ENCODE assay signal across 15 cellular contexts in genomic region chr5:159503236-159503635, GRCh38.
DNase-seq lines count a peak whose midpoint lies in the region; ATAC-seq lines count a peak whose summit lies in the region.
"Had no signal": no experiment of that assay in that cellular context is flagged by ENCODE, and none has a peak within 500 bp of the region (broad histone marks: within the 10 kb centered on the region; RNA-seq: fewer than 3 reads in every experiment).

No MANE protein-coding gene starts in this region.

- H2AK5ac ChIP-seq in mesendoderm (ENCODE audit: low read length): no peak overlapping the region

- H3K79me2 ChIP-seq in mesendoderm (ENCODE audit: control insufficient read depth, insufficient read depth, low read length): no peaks in the 10 kb centered on the region

- no peak for ATAC-seq in stimulated activated effector memory CD8-positive, alpha-beta T cell treated with anti-CD3 and anti-CD28 coated beads, Interleukin-12 subunit alpha, Interleukin-12 subunit beta, amount 100 ng/mL, for 72 hours
- ATAC-seq: GM23338 had no signal

- DNase-seq in amniotic epithelial cell (ENCODE audit: low read depth) (peak; percentile 6), islet precursor cell (peak; percentile 67), mesendoderm (peak; percentile 63), NCI-H446 treated with DMSO at 0.1 percent for 48 hours (lab: John Stamatoyannopoulos, UW) (no peak), NCI-H2107 (lab: John Stamatoyannopoulos, UW) (no peak), NCI-H526 (lab: John Stamatoyannopoulos, UW) (no peak)
- no peak for DNase-seq in stimulated activated effector memory CD8-positive, alpha-beta T cell treated with anti-CD3 and anti-CD28 coated beads, Interleukin-12 subunit alpha, Interleukin-12 subunit beta, amount 100 ng/mL, for 72 hours (ENCODE audit: low spot score in 2 of 2)
- DNase-seq: ACHN; AML-193; Caco-2; CD4-positive, alpha-beta T cell; HCEC 1CT had no signal

- H3K9me3 Mint-ChIP-seq in stimulated activated effector memory CD8-positive, alpha-beta T cell treated with anti-CD3 and anti-CD28 coated beads, Interleukin-12 subunit alpha, Interleukin-12 subunit beta, amount 100 ng/mL, for 72 hours: no peaks in the 10 kb centered on the region

- no peaks in the 10 kb centered on the region for H3K36me3 ChIP-seq in mesendoderm (ENCODE audit: control insufficient read depth, insufficient read depth, low read length)

- H2BK5ac ChIP-seq in mesendoderm (ENCODE audit: low read length): no peak overlapping the region

- H3K4me1 ChIP-seq in mesendoderm (ENCODE audit: control insufficient read depth, low read depth, low read length): no peaks in the 10 kb centered on the region
- H3K4me1 ChIP-seq: Caco-2 had no signal

- H3K27ac Mint-ChIP-seq in stimulated activated effector memory CD8-positive, alpha-beta T cell treated with anti-CD3 and anti-CD28 coated beads, Interleukin-12 subunit alpha, Interleukin-12 subunit beta, amount 100 ng/mL, for 72 hours: no peak overlapping the region
- H3K27ac Mint-ChIP-seq: CD4-positive, alpha-beta T cell; GM23338 had no signal

- no peak overlapping the region for H3K23ac ChIP-seq in mesendoderm (ENCODE audit: low read length)

- H3K79me1 ChIP-seq in mesendoderm (ENCODE audit: low read length): no peaks in the 10 kb centered on the region

- H3K27me3 ChIP-seq in mesendoderm (ENCODE audit: insufficient read depth, low read length, poor library complexity): no peaks in the 10 kb centered on the region

- H4K8ac ChIP-seq in mesendoderm (ENCODE audit: low read depth, low read length): no peak overlapping the region

- H3K4me3 ChIP-seq in mesendoderm (ENCODE audit: low read length): no peak overlapping the region
- H3K4me3 ChIP-seq: GM23338 had no signal

- no peak overlapping the region for H3K27ac ChIP-seq in mesendoderm (ENCODE audit: low read depth, low read length)
- H3K27ac ChIP-seq: C4-2B, HL-60 had no signal

- WGBS in mesendoderm (ENCODE audit: extremely low coverage, insufficient coverage, low lambda C conversion rate): no CpG with 5 or more reads among the region's 4 CpGs

- no peak overlapping the region for H3K4ac ChIP-seq in mesendoderm (ENCODE audit: low read depth, low read length)

- H2BK15ac ChIP-seq in mesendoderm (replicated peaks; ENCODE audit: low read depth): no peak overlapping the region

- H3K4me3 Mint-ChIP-seq in stimulated activated effector memory CD8-positive, alpha-beta T cell treated with anti-CD3 and anti-CD28 coated beads, Interleukin-12 subunit alpha, Interleukin-12 subunit beta, amount 100 ng/mL, for 72 hours: no peak overlapping the region
- H3K4me3 Mint-ChIP-seq: CD4-positive, alpha-beta T cell; GM23338 had no signal

- no peaks in the 10 kb centered on the region for H3K4me1 Mint-ChIP-seq in stimulated activated effector memory CD8-positive, alpha-beta T cell treated with anti-CD3 and anti-CD28 coated beads, Interleukin-12 subunit alpha, Interleukin-12 subunit beta, amount 100 ng/mL, for 72 hours
- H3K4me1 Mint-ChIP-seq: GM23338 had no signal

- no peak overlapping the region for H2BK120ac ChIP-seq in mesendoderm (ENCODE audit: low read depth, low read length)

- no peaks in the 10 kb centered on the region for H3K36me3 Mint-ChIP-seq in stimulated activated effector memory CD8-positive, alpha-beta T cell treated with anti-CD3 and anti-CD28 coated beads, Interleukin-12 subunit alpha, Interleukin-12 subunit beta, amount 100 ng/mL, for 72 hours

- H3K4me2 ChIP-seq in mesendoderm (ENCODE audit: low read length): no peak overlapping the region
- H3K4me2 ChIP-seq: GM23338 had no signal

- H3K18ac ChIP-seq in mesendoderm (ENCODE audit: low read length): no peak overlapping the region

- no peak overlapping the region for H3K56ac ChIP-seq in mesendoderm (ENCODE audit: low read length)

- no peak overlapping the region for H3K9ac ChIP-seq in mesendoderm (ENCODE audit: low read length)

- no peak overlapping the region for H4K5ac ChIP-seq in mesendoderm (ENCODE audit: low read length)

Comparison
In these comparisons a context has a peak if more than half of its experiments do, and no peak if none do; other contexts are left out.
1. DNase-seq: peak in amniotic epithelial cell (single experiment), islet precursor cell (single experiment) and mesendoderm (single experiment); none in stimulated activated effector memory CD8-positive, alpha-beta T cell treated with anti-CD3 and anti-CD28 coated beads, Interleukin-12 subunit alpha, Interleukin-12 subunit beta, amount 100 ng/mL, for 72 hours (0 of 2), NCI-H446 treated with DMSO at 0.1 percent for 48 hours (single experiment), NCI-H2107 (single experiment) and NCI-H526 (0 of 2).